1 cellular context compared by ENCODE assay signal in genomic region chr3:142319094-142319493, GRCh38.
TF ChIP-seq lines count a peak whose summit lies in the region.

No MANE protein-coding gene starts in this region.

TF ChIP-seq in GM23338, 12 proteins besides CTCF, POLR2A, EP300 and RAD21 (continued from another document):
- no peak for TF ChIP-seq REST (IDR thresholded peaks at IDR 0.05; ENCODE audit: unreplicated experiment)
- no peak for TF ChIP-seq ZNF114 (CRISPR knock-in tag; IDR thresholded peaks at IDR 0.05)
